ENCODE assay signal across 15 cellular contexts in genomic region chr14:67010602-67011001, GRCh38.
A peak's percentile ranks its signal among the peaks of the same experiment; 100 is the strongest.
DNase-seq lines count a peak whose midpoint lies in the region; ATAC-seq, FAIRE-seq and TF ChIP-seq lines count a peak whose summit lies in the region.
"Had no signal": no experiment of that assay in that cellular context is flagged by ENCODE, and none has a peak within 500 bp of the region (broad histone marks: within the 10 kb centered on the region; RNA-seq: fewer than 3 reads in every experiment).

No MANE protein-coding gene starts in this region.

- H3K9ac ChIP-seq in BLaER1 treated with 17β-estradiol and CSF1 and Interleukin-3, amounts not matched to agents 10 nM and 100 nM: no peak overlapping the region
- no peak overlapping the region for H3K9ac ChIP-seq in GM12878 (ENCODE audit: control insufficient read depth, insufficient read depth, low read length)

- no peaks in the 10 kb centered on the region for H3K27me3 ChIP-seq in BLaER1 treated with 17β-estradiol and CSF1 and Interleukin-3, amounts not matched to agents 10 nM and 100 nM
- no peaks in the 10 kb centered on the region for H3K27me3 ChIP-seq in GM12878 (replicated peaks in 1 of 2; ENCODE audit: control insufficient read depth in 2 of 2, insufficient read depth in 2 of 2, low read length in 1 of 2)

- no peak for TF ChIP-seq EP300 in GM12878 (IDR thresholded peaks at IDR 0.05; ENCODE audit: borderline replicate concordance in 1 of 2, control insufficient read depth in 1 of 2, low read depth in 2 of 2, low read length in 2 of 2)

- 61% methylated on average over 1 of the region's 1 CpG for WGBS in GM12878 (ENCODE audit: insufficient coverage, insufficient replicate concordance, low lambda C conversion rate, missing lambda C conversion rate)

- intact Hi-C loops in GM12878 (cut with micrococcal nuclease; ENCODE audit: unreplicated experiment): no loop called here

- H3K4me2 ChIP-seq in BLaER1 treated with 17β-estradiol and CSF1 and Interleukin-3, amounts not matched to agents 10 nM and 100 nM: peak overlapping the region in 9 of 11 experiments; percentile 24 to 63 (median 47); a peak in 15 of 22 replicates
- no peak overlapping the region for H3K4me2 ChIP-seq in GM12878 (ENCODE audit: control insufficient read depth, insufficient read depth)
- H3K4me2 ChIP-seq: A549, GM23338, PC-9 had no signal

- in situ Hi-C loops in GM12878 (cut with MboI): no loop called here

- peak; percentile 63; the same call in 2 of the 3 replicates for ATAC-seq in GM12878
- ATAC-seq in GM18502 (IDR thresholded peaks at IDR 0.05; ENCODE audit: poor library complexity, unreplicated experiment): no peak
- ATAC-seq: A549, GM23338, HCT116 had no signal

- H3K4me1 ChIP-seq in BLaER1 treated with 17β-estradiol and CSF1 and Interleukin-3, amounts not matched to agents 10 nM and 100 nM: peaks cover 7 to 26% (median 13%) of the 10 kb centered on the region in 10 experiments; a peak in 17 of 20 replicates
- H3K4me1 ChIP-seq in GM12878 (ENCODE audit: control insufficient read depth, insufficient read depth, low read length): no peaks in the 10 kb centered on the region
- H3K4me1 ChIP-seq: A549, Caco-2 had no signal

- no peak overlapping the region for H2AFZ ChIP-seq in GM12878 (ENCODE audit: control insufficient read depth, low read depth, low read length)
- H2AFZ ChIP-seq: GM23338, PC-9 had no signal

- no peak for TF ChIP-seq CTCF in GM12878 (IDR thresholded peaks at IDR 0.05 in 2 of 3, conservative IDR thresholded peaks at IDR 0.05 in 1 of 3; ENCODE audit: control insufficient read depth in 2 of 3, extremely low read depth in 1 of 3, insufficient read depth in 1 of 3, low read depth in 3 of 3, low read length in 3 of 3)

- no peak for TF ChIP-seq POLR2A in GM12878 (IDR thresholded peaks at IDR 0.05; ENCODE audit: low read depth, low read length)

- FAIRE-seq in HTR-8/SVneo (lab: Jason Lieb, UNC) (peak; percentile 46), GM12878 (lab: Jason Lieb, UNC) (no peak)
- FAIRE-seq: A549 had no signal

- POLR2A ChIA-PET in GM12878 (lab: Charles Lee): interaction anchor here (0.7 to 1.2 kb wide), 2 partner anchors 9 to 34 kb away, joined by 6 to 7 read pairs; no protein-coding TSS in a partner anchor

- H3K36me3 ChIP-seq in BLaER1 treated with 17β-estradiol and CSF1 and Interleukin-3, amounts not matched to agents 10 nM and 100 nM: no peaks in the 10 kb centered on the region
- no peaks in the 10 kb centered on the region for H3K36me3 ChIP-seq in GM12878 (ENCODE audit: control insufficient read depth in 2 of 2, insufficient read depth in 2 of 2, low read length in 1 of 2)

- RAD21 ChIA-PET in GM12878 (lab: Charles Lee; ENCODE audit: unreplicated experiment): no interaction called here

- H3K9me3 ChIP-seq in BLaER1 treated with 17β-estradiol and CSF1 and Interleukin-3, amounts not matched to agents 10 nM and 100 nM (replicated peaks in 1 of 11): peaks cover 0 to 8% (median 0%) of the 10 kb centered on the region in 11 experiments; a peak in 4 of 22 replicates
- H3K9me3 ChIP-seq in GM12878 (replicated peaks; ENCODE audit: control insufficient read depth, insufficient read depth, low read length): no peaks in the 10 kb centered on the region
- H3K9me3 ChIP-seq: A549, Caco-2 had no signal

- CTCF ChIA-PET in GM12878 (lab: Yijun Ruan, JAX): no interaction called here

- DNase-seq in HTR-8/SVneo (ENCODE audit: insufficient read length, low spot score) (no peak), MV-4-11 (lab: John Stamatoyannopoulos, UW) (peak; percentile 49), GM12878 (ENCODE audit: low read depth, low spot score) (no peak), mucosa of gallbladder (ENCODE audit: low spot score) (no peak), NCI-H2107 treated with DMSO at 0.1 percent for 48 hours (lab: John Stamatoyannopoulos, UW; ENCODE audit: unreplicated experiment) (no peak)
- DNase-seq: Caco-2, NCI-H187, NCI-H345, NCI-H526 treated with DMSO at 0.1 percent for 48 hours, PC-9 had no signal

- no peak overlapping the region for H3K4me3 ChIP-seq in BLaER1 treated with 17β-estradiol and CSF1 and Interleukin-3, amounts not matched to agents 10 nM and 100 nM
- H3K4me3 ChIP-seq in GM12878: no peak overlapping the region
- H3K4me3 ChIP-seq: A549, GM23338, PC-9 had no signal

- TF ChIP-seq RAD21 in GM12878 (IDR thresholded peaks at IDR 0.05; ENCODE audit: insufficient read depth, low read depth, low read length): no peak

- BruUV-seq in GM12878 (replicated peaks; lab: Mats Ljungman, UMichigan): no TSS peak

- peak overlapping the region in 5 of 11 experiments; percentile 44 to 65 (median 53); a peak in 8 of 22 replicates for H3K27ac ChIP-seq in BLaER1 treated with 17β-estradiol and CSF1 and Interleukin-3, amounts not matched to agents 10 nM and 100 nM
- no peak overlapping the region for H3K27ac ChIP-seq in GM12878 (ENCODE audit: control insufficient read depth, insufficient read depth)
- H3K27ac ChIP-seq: A549, PC-9 had no signal

- no peaks in the 10 kb centered on the region for H3K79me2 ChIP-seq in GM12878 (ENCODE audit: control insufficient read depth, insufficient read depth, low read length)

- SMC1A ChIA-PET in GM12878 (lab: Charles Lee; ENCODE audit: uncharacterized antibody, unreplicated experiment): interaction anchor here (1.2 to 1.5 kb wide), 2 partner anchors 8 to 13 kb away, joined by 3 to 5 read pairs; no protein-coding TSS in a partner anchor

- H4K20me1 ChIP-seq in BLaER1 treated with 17β-estradiol and CSF1 and Interleukin-3, amounts not matched to agents 10 nM and 100 nM: no peaks in the 10 kb centered on the region
- no peaks in the 10 kb centered on the region for H4K20me1 ChIP-seq in GM12878 (ENCODE audit: control insufficient read depth, insufficient read depth)

TF ChIP-seq in GM12878, 131 proteins besides CTCF, POLR2A, EP300 and RAD21 (continues in another document):
- TF ChIP-seq FOXM1 (IDR thresholded peaks at IDR 0.05; ENCODE audit: low read depth, low read length) (no peak), SUZ12 (IDR thresholded peaks at IDR 0.05; ENCODE audit: unreplicated experiment) (no peak), GABPA (IDR thresholded peaks at IDR 0.05; ENCODE audit: low read depth) (no peak), YBX1 (IDR thresholded peaks at IDR 0.05) (no peak), PAX8 (IDR thresholded peaks at IDR 0.05) (no peak), NBN (IDR thresholded peaks at IDR 0.05) (no peak), ZBTB33 (IDR thresholded peaks at IDR 0.05) (no peak), MTA3 (IDR thresholded peaks at IDR 0.05; ENCODE audit: borderline replicate concordance, low read length) (no peak), ZNF622 (IDR thresholded peaks at IDR 0.05) (no peak), SIN3A (IDR thresholded peaks at IDR 0.05; ENCODE audit: low read depth, low read length) (no peak), MEF2B (IDR thresholded peaks at IDR 0.05; ENCODE audit: partially characterized antibody, poor library complexity, severe bottlenecking) (no peak), MYC (IDR thresholded peaks at IDR 0.05; ENCODE audit: insufficient read depth, insufficient read length, insufficient replicate concordance, low read length, severe bottlenecking) (no peak), ATF7 (IDR thresholded peaks at IDR 0.05; ENCODE audit: low read depth) (no peak), E2F4 (IDR thresholded peaks at IDR 0.05; ENCODE audit: low read depth, low read length) (no peak)
